Comparison of ENCODE assay signal across 1 cellular context in the genomic region with DNA sequence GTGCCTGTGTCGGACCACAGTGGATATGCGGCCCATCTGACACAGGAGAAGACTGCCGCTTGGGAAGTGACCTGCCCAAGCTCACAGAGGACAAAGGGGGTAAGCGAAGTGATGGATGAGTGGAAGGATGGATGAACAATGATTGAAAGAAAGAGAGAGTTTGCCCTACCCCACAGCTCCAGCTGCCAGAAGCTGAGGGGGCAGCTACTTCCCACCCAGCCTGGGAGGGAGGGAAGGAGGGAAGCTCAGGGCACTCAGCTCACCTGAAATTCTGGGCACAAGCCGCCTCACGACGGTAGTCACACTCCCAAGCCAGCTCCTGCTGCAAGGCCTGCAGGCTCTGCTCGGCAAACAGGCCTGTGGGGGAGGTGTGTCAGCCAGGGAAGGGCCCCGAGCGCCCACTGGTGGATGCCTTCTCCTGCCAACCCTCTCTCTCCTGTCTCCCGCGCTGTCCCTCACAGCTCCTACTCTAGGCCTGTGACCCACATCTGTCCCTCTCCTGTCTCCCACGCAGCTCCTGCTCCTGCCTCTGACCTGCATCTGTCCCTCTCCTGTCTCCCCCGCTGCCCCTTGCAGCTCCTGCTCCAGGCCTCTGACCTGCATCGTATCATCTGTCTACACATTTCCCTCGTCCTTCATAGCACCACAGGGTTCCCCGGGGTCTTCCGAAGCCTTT.
TF ChIP-seq lines count a peak whose summit lies in the region.

No MANE protein-coding gene starts in this region.

TF ChIP-seq in H1, 55 proteins besides CTCF, POLR2A, EP300 and RAD21:
- TF ChIP-seq GTF2F1 (IDR thresholded peaks at IDR 0.05; ENCODE audit: borderline replicate concordance, low read depth, low read length) (no peak), SIN3A (conservative IDR thresholded peaks at IDR 0.05 in 1 of 2, IDR thresholded peaks at IDR 0.05 in 1 of 2; ENCODE audit: low read depth in 1 of 2, low read length in 2 of 2) (0 out of 4 replicates have a peak, but pooled peaks of 1 of the 2 experiments have one; percentile 39), PHF8 (conservative IDR thresholded peaks at IDR 0.05; ENCODE audit: low read depth, low read length) (no peak)
- TF ChIP-seq, protein P1, sequence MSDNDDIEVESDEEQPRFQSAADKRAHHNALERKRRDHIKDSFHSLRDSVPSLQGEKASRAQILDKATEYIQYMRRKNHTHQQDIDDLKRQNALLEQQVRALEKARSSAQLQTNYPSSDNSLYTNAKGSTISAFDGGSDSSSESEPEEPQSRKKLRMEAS (IDR thresholded peaks at IDR 0.05), result 0 out of 2 replicates have a peak, but pooled peaks have one; percentile 37
